Comparison of ENCODE assay signal across 1 cellular context in the genomic region with DNA sequence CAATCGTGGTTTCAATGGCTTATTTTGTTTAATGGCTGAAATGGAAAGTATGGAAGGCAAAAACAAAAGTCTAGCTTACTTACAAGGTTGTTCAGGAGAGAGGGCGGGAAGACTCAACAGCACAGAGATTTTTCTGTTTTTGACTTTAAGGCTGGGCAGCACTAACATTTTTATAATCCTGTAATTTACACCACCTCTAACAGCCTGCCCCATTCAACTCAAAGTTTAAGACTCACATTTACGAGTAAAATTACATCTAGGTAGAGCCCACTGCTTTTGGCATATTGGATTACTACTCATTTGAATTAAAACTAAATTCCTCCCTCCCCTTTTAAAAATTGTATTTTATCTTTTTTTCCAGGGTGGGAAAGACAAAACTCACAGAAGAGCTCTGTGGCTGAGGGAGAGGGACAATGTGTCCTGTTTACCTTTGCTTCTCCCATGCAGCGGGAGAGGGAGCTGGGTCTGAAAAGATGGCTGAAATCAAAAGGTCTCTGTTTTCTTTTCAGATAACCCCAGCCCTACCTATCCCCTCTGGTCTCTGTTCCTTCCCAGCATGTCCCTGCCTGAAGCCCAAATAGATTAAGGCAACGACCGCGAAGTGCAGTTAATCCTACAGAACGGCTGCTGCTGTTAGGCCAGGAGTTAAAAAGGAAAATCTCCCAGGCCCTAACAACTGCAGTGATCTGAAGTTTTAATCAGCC.
TF ChIP-seq lines count a peak whose summit lies in the region.

No MANE protein-coding gene starts in this region.

TF ChIP-seq in GM23338, 12 proteins besides CTCF, POLR2A, EP300 and RAD21 (continued from another document):
- TF ChIP-seq, protein P1, sequence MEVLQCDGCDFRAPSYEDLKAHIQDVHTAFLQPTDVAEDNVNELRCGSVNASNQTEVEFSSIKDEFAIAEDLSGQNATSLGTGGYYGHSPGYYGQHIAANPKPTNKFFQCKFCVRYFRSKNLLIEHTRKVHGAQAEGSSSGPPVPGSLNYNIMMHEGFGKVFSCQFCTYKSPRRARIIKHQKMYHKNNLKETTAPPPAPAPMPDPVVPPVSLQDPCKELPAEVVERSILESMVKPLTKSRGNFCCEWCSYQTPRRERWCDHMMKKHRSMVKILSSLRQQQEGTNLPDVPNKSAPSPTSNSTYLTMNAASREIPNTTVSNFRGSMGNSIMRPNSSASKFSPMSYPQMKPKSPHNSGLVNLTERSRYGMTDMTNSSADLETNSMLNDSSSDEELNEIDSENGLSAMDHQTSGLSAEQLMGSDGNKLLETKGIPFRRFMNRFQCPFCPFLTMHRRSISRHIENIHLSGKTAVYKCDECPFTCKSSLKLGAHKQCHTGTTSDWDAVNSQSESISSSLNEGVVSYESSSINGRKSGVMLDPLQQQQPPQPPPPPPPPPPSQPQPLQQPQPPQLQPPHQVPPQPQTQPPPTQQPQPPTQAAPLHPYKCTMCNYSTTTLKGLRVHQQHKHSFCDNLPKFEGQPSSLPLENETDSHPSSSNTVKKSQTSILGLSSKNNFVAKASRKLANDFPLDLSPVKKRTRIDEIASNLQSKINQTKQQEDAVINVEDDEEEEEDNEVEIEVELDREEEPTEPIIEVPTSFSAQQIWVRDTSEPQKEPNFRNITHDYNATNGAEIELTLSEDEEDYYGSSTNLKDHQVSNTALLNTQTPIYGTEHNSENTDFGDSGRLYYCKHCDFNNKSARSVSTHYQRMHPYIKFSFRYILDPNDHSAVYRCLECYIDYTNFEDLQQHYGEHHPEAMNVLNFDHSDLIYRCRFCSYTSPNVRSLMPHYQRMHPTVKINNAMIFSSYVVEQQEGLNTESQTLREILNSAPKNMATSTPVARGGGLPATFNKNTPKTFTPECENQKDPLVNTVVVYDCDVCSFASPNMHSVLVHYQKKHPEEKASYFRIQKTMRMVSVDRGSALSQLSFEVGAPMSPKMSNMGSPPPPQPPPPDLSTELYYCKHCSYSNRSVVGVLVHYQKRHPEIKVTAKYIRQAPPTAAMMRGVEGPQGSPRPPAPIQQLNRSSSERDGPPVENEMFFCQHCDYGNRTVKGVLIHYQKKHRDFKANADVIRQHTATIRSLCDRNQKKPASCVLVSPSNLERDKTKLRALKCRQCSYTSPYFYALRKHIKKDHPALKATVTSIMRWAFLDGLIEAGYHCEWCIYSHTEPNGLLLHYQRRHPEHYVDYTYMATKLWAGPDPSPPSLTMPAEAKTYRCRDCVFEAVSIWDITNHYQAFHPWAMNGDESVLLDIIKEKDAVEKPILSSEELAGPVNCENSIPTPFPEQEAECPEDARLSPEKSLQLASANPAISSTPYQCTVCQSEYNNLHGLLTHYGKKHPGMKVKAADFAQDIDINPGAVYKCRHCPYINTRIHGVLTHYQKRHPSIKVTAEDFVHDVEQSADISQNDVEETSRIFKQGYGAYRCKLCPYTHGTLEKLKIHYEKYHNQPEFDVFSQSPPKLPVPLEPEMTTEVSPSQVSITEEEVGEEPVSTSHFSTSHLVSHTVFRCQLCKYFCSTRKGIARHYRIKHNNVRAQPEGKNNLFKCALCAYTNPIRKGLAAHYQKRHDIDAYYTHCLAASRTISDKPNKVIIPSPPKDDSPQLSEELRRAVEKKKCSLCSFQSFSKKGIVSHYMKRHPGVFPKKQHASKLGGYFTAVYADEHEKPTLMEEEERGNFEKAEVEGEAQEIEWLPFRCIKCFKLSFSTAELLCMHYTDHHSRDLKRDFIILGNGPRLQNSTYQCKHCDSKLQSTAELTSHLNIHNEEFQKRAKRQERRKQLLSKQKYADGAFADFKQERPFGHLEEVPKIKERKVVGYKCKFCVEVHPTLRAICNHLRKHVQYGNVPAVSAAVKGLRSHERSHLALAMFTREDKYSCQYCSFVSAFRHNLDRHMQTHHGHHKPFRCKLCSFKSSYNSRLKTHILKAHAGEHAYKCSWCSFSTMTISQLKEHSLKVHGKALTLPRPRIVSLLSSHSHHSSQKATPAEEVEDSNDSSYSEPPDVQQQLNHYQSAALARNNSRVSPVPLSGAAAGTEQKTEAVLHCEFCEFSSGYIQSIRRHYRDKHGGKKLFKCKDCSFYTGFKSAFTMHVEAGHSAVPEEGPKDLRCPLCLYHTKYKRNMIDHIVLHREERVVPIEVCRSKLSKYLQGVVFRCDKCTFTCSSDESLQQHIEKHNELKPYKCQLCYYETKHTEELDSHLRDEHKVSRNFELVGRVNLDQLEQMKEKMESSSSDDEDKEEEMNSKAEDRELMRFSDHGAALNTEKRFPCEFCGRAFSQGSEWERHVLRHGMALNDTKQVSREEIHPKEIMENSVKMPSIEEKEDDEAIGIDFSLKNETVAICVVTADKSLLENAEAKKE (CRISPR knock-in tag; IDR thresholded peaks at IDR 0.05), result no peak
- no peak for TF ChIP-seq JUNB (IDR thresholded peaks at IDR 0.05; ENCODE audit: unreplicated experiment)
- no peak for TF ChIP-seq ZNF331 (CRISPR knock-in tag; IDR thresholded peaks at IDR 0.05; ENCODE audit: low read depth)
